15 cellular contexts compared by ENCODE assay signal in the genomic region with DNA sequence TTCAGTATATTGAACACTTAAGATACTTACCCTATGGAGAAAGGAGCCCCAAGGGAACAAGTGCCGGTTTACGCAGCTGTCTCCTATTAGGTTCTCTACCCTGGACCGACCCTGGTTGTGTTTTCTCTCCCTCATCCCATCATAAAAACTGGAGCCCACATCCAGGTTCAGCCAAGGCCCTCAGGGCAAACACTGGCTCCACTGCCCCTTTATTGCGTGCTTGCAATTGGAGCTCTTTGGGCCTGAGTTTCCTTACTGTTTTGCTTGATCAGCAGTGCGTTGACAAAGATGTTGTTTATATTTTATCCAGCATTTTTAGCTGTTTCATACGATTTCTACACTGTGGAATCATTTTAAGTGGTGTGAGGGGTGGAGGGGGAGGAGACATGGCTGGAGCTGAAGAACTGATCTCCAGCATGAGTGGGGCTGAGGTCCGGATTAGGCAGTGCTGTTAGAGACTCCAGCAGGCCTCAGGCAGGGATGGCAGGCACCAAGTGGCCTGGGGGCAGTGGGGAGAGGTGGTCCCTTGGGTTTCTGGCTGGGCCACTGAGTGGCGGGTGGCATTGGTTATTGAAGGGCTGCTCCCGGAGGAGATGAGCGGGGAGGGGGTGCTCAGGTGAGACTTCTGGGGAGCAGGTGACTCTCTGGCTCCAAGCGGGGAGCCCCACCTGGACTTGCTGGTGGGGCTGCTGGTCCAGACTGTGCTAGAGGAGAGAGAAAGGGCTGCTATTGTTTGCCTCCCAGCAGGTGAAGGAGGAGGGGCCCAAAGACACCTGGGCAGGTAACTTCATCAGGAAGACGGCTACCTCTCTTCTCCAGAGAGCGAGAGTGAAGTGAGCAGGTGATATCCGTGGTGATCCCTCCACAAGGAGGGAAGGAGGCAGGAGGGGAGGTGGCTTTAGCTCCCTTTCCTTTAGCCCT.
DNase-seq lines count a peak whose midpoint lies in the region; ATAC-seq and TF ChIP-seq lines count a peak whose summit lies in the region.
"Had no signal": no experiment of that assay in that cellular context is flagged by ENCODE, and none has a peak within 500 bp of the region (broad histone marks: within the 10 kb centered on the region; RNA-seq: fewer than 3 reads in every experiment).

No MANE protein-coding gene starts in this region.

- H3K36me3 ChIP-seq in H7 (replicated peaks; ENCODE audit: control insufficient read depth, insufficient read depth, low read length): no peaks in the 10 kb centered on the region
- H3K36me3 ChIP-seq: gastrocnemius medialis had no signal

- H3K27me3 ChIP-seq in H7 (ENCODE audit: control insufficient read depth, insufficient read depth, low read length): no peaks in the 10 kb centered on the region
- H3K27me3 ChIP-seq: gastrocnemius medialis had no signal

- H3K36me3 Mint-ChIP-seq in osteocyte (ENCODE audit: unreplicated experiment): peaks cover 10% of the 10 kb centered on the region
- H3K36me3 Mint-ChIP-seq in activated naive CD4-positive, alpha-beta T cell treated with anti-CD3 and anti-CD28 coated beads for 36 hours (ENCODE audit: low read depth): no peaks in the 10 kb centered on the region
- H3K36me3 Mint-ChIP-seq: activated CD4-positive, alpha-beta memory T cell treated with anti-CD3 and anti-CD28 coated beads for 36 hours; CD4-positive, CD25-positive, alpha-beta regulatory T cell had no signal

- CTCF ChIA-PET in activated naive CD4-positive, alpha-beta T cell treated with anti-CD3 and anti-CD28 coated beads for 36 hours (lab: Charles Lee): no interaction called here

- peak; percentile 68 for DNase-seq in H7
- peak; percentile 84 for DNase-seq in NCI-H187 treated with DMSO at 0.1 percent for 48 hours (lab: John Stamatoyannopoulos, UW)
- peak; percentile 96 for DNase-seq in brain pericyte (ENCODE audit: low read depth, low spot score)
- peak; percentile 90 for DNase-seq in osteocyte (ENCODE audit: extremely low spot score, unreplicated experiment)
- no peak for DNase-seq in activated naive CD4-positive, alpha-beta T cell treated with anti-CD3 and anti-CD28 coated beads for 36 hours
- DNase-seq: activated CD4-positive, alpha-beta memory T cell treated with anti-CD3 and anti-CD28 coated beads for 36 hours; amniotic stem cell; CD4-positive, CD25-positive, alpha-beta regulatory T cell; gastrocnemius medialis; OCI-M1; stimulated activated CD4-positive, alpha-beta T cell treated with anti-CD3 and anti-CD28 coated beads, Interleukin-12 subunit alpha, Interleukin-12 subunit beta, amount 100 ng/mL, for 4 hours had no signal

- H3K27me3 Mint-ChIP-seq in osteocyte (ENCODE audit: unreplicated experiment): no peaks in the 10 kb centered on the region
- H3K27me3 Mint-ChIP-seq in activated naive CD4-positive, alpha-beta T cell treated with anti-CD3 and anti-CD28 coated beads for 36 hours (ENCODE audit: low read depth): no peaks in the 10 kb centered on the region

- no peaks in the 10 kb centered on the region for H3K9me3 Mint-ChIP-seq in osteocyte (ENCODE audit: unreplicated experiment)
- no peaks in the 10 kb centered on the region for H3K9me3 Mint-ChIP-seq in activated naive CD4-positive, alpha-beta T cell treated with anti-CD3 and anti-CD28 coated beads for 36 hours
- H3K9me3 Mint-ChIP-seq: activated CD4-positive, alpha-beta memory T cell treated with anti-CD3 and anti-CD28 coated beads for 36 hours; activated T-helper 1 cell treated with anti-CD3 and anti-CD28 coated beads, Interleukin-12 subunit alpha, Interleukin-12 subunit beta, Interleukin-2, Interleukin-4 antibody, amounts not matched to agents 30 ng/mL and 10 ng/mL and 1 ng/mL, durations not matched to agents 14 hours and 24 hours and 36 hours; CD4-positive, CD25-positive, alpha-beta regulatory T cell had no signal

- TF ChIP-seq CTCF in osteocyte (IDR thresholded peaks at IDR 0.05): no peak

- intact Hi-C loops in activated naive CD4-positive, alpha-beta T cell treated with anti-CD3 and anti-CD28 coated beads for 36 hours (cut with micrococcal nuclease): no loop called here

- H3K27ac Mint-ChIP-seq in osteocyte (ENCODE audit: unreplicated experiment): peak overlapping the region; percentile 98
- H3K27ac Mint-ChIP-seq in activated naive CD4-positive, alpha-beta T cell treated with anti-CD3 and anti-CD28 coated beads for 36 hours: no peak overlapping the region
- H3K27ac Mint-ChIP-seq: activated CD4-positive, alpha-beta memory T cell treated with anti-CD3 and anti-CD28 coated beads for 36 hours; activated T-helper 1 cell treated with anti-CD3 and anti-CD28 coated beads, Interleukin-12 subunit alpha, Interleukin-12 subunit beta, Interleukin-2, Interleukin-4 antibody, amounts not matched to agents 30 ng/mL and 10 ng/mL and 1 ng/mL, durations not matched to agents 14 hours and 24 hours and 36 hours had no signal

- H3K4me3 Mint-ChIP-seq in osteocyte (ENCODE audit: unreplicated experiment): peak overlapping the region; percentile 53
- H3K4me3 Mint-ChIP-seq in activated naive CD4-positive, alpha-beta T cell treated with anti-CD3 and anti-CD28 coated beads for 36 hours: no peak overlapping the region
- H3K4me3 Mint-ChIP-seq: activated CD4-positive, alpha-beta memory T cell treated with anti-CD3 and anti-CD28 coated beads for 36 hours; activated T-helper 1 cell treated with anti-CD3 and anti-CD28 coated beads, Interleukin-12 subunit alpha, Interleukin-12 subunit beta, Interleukin-2, Interleukin-4 antibody, amounts not matched to agents 30 ng/mL and 10 ng/mL and 1 ng/mL, durations not matched to agents 14 hours and 24 hours and 36 hours; CD4-positive, CD25-positive, alpha-beta regulatory T cell had no signal

- ATAC-seq in HG02588 (IDR thresholded peaks at IDR 0.05; ENCODE audit: unreplicated experiment): no peak
- ATAC-seq in HG03108 (IDR thresholded peaks at IDR 0.05; ENCODE audit: unreplicated experiment): no peak
- ATAC-seq: gastrocnemius medialis, GM12878 had no signal

- no peak overlapping the region for H3K4me3 ChIP-seq in H7 (ENCODE audit: insufficient read depth, low read depth, low read length)
- H3K4me3 ChIP-seq: gastrocnemius medialis, GM12878 had no signal

- peaks cover 74% of the 10 kb centered on the region for H3K4me1 Mint-ChIP-seq in osteocyte (ENCODE audit: unreplicated experiment)
- no peaks in the 10 kb centered on the region for H3K4me1 Mint-ChIP-seq in activated naive CD4-positive, alpha-beta T cell treated with anti-CD3 and anti-CD28 coated beads for 36 hours (ENCODE audit: low read depth)
- H3K4me1 Mint-ChIP-seq: CD4-positive, CD25-positive, alpha-beta regulatory T cell had no signal
